In the genomic region with DNA sequence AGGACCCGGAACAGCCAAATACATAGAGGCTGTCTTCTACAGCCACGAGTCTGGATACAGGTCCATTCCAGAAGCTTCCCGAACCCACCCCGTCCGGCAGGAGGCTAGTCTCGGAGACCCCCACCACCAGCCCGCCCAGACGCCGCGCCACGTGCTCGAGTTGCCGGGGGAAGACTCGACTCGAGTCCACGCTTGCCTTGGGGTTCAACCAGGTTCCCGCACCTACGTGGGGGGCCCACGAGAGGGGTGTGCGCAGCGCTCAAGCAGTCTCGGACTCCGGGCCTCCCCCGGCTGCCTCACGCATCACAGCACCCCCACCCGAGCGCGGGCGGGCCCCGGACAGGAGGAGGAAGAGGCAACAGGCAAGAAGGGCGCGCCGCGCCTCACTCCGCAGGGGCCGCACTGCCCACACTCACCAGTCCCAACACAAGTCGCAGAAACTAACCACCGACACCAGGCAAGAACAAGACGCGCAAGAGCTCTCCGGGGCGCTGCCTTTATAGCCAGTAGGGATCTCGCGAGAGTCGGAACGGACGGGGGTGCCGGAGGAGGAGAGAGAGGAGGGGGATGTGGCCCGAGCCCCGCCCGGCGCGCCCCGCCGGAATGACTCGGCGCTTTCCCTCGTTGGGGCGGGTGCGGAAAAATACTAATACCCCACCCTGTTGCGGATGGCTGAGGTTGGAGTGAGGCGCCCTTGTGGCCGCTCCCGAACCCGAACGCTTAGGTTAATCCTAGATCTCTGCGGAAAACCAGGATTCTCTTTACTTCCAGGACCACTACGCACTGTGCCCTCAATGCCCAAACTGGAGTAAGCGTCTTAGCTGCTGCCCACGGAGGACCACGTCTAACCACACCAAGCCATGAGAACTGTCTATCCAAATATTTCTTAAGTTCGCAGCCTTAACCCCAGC, we compare ENCODE assay signal across 8 cellular contexts. TPM values are rescaled to one million over a fixed set of nuclear protein-coding genes. Genes with fewer than 3 reads are reported as not detected.
DNase-seq lines count a peak whose midpoint lies in the region; ATAC-seq and TF ChIP-seq lines count a peak whose summit lies in the region.

A gene (minus strand): TSS at position 472 of the 911 bp plus-strand sequence. CDS start 2,841 bp downstream, outside the sequence.

- H3K4me3 ChIP-seq in SU-DHL-6 (ENCODE audit: insufficient read depth, low read length, poor library complexity, severe bottlenecking) (peak within 1 kb of the TSS; percentile 87), parathyroid adenoma (ENCODE audit: low read depth, low read length) (peak within 1 kb of the TSS; percentile 86), tibial nerve (peak within 1 kb of the TSS; percentile 85 to 98 (median 96))

- no peaks in the 10 kb centered on the region; the same call in 1 of the 2 replicates for H3K27me3 ChIP-seq in SU-DHL-6 (ENCODE audit: low read length)
- H3K27me3 ChIP-seq in parathyroid adenoma (ENCODE audit: control insufficient read depth, insufficient read depth, low read length) = no peaks in the 10 kb centered on the region
- H3K27me3 ChIP-seq in tibial nerve = no peaks in the 10 kb centered on the region

- H3K9me2 ChIP-seq in SU-DHL-6 (replicated peaks; ENCODE audit: insufficient read depth, low read length) = no peaks in the 10 kb centered on the region

- peak within 1 kb of the TSS; percentile 18 for H2AFZ ChIP-seq in SU-DHL-6 (ENCODE audit: low read depth, low read length, severe bottlenecking)
- peak within 1 kb of the TSS; percentile 90 for H2AFZ ChIP-seq in parathyroid adenoma

- DNase-seq in GM10266 (ENCODE audit: extremely low spot score) (peak; percentile 91), NCI-H1105 (lab: John Stamatoyannopoulos, UW) (peak; percentile 96), Right ventricle myocardium superior (peak; percentile 97), tibial nerve (ENCODE audit: low spot score in 2 of 2) (peak; percentile 95 to 99)
- peak; percentile 94 for DNase-seq in activated naive CD8-positive, alpha-beta T cell treated with anti-CD3 and anti-CD28 coated beads, Interleukin-2, amount 50 U/mL, for 16 hours (ENCODE audit: low read depth, low spot score)

- peak within 1 kb of the TSS; percentile 85 for H3K9ac ChIP-seq in SU-DHL-6 (ENCODE audit: low read length)
- H3K9ac ChIP-seq in parathyroid adenoma = peak within 1 kb of the TSS; percentile 37

- no peaks in the 10 kb centered on the region for H3K9me3 ChIP-seq in SU-DHL-6 (ENCODE audit: insufficient read depth, low read length)
- H3K9me3 ChIP-seq in parathyroid adenoma (ENCODE audit: control insufficient read depth, low read length) = no peaks in the 10 kb centered on the region
- H3K9me3 ChIP-seq in tibial nerve = no peaks in the 10 kb centered on the region

- TF ChIP-seq EP300 in tibial nerve (IDR thresholded peaks at IDR 0.05) = peak; percentile 91 to 100

- H4K20me1 ChIP-seq in SU-DHL-6 (ENCODE audit: low read depth, low read length) = no peaks in the 10 kb centered on the region

- H3K4me1 ChIP-seq in parathyroid adenoma = no peaks in the 10 kb centered on the region
- peaks cover 0 to 38% (median 15%) of the 10 kb centered on the region in 4 donors for H3K4me1 ChIP-seq in tibial nerve

- peak within 1 kb of the TSS; percentile 55 for H3K27ac ChIP-seq in SU-DHL-6 (ENCODE audit: low read depth, low read length)
- peak within 1 kb of the TSS; percentile 76 for H3K27ac ChIP-seq in parathyroid adenoma
- peak within 1 kb of the TSS; percentile 93 to 99 (median 96) for H3K27ac ChIP-seq in tibial nerve

- TF ChIP-seq CTCF in GM10266 (IDR thresholded peaks at IDR 0.05; ENCODE audit: control insufficient read depth, insufficient read depth, low read depth, missing control alignments) (no peak), SU-DHL-6 (IDR thresholded peaks at IDR 0.05; ENCODE audit: insufficient read depth, low read length, poor library complexity, severe bottlenecking) (no peak), parathyroid adenoma (IDR thresholded peaks at IDR 0.05) (no peak), tibial nerve (IDR thresholded peaks at IDR 0.05) (peak in 3 of 5 experiments; percentile 11 to 66 (median 57))

- peak; percentile 99 for TF ChIP-seq POLR2A in tibial nerve (IDR thresholded peaks at IDR 0.05)

- peak within 1 kb of the TSS; percentile 70 for H3K4me2 ChIP-seq in SU-DHL-6 (ENCODE audit: low read depth, low read length, poor library complexity, severe bottlenecking)
- H3K4me2 ChIP-seq in parathyroid adenoma (ENCODE audit: low read length) = peak within 1 kb of the TSS; percentile 77

- ATAC-seq in HG02623 (IDR thresholded peaks at IDR 0.05; ENCODE audit: unreplicated experiment) = peak; percentile 81
- ATAC-seq in Right ventricle myocardium superior (ENCODE audit: poor library complexity) = peak; percentile 98

- H3K36me3 ChIP-seq in SU-DHL-6 (ENCODE audit: low read length) = peaks cover 4% of the 10 kb centered on the region; the same call in 1 of the 2 replicates
- no peaks in the 10 kb centered on the region for H3K36me3 ChIP-seq in parathyroid adenoma (ENCODE audit: control insufficient read depth, insufficient read depth, low read length)
- H3K36me3 ChIP-seq in tibial nerve = peaks cover 0 to 17% (median 0%) of the 10 kb centered on the region in 3 donors

- 1% methylated on average over 40 to 62 of the region's 72 CpGs for WGBS in tibial nerve, 2 donors

- H3F3A ChIP-seq in SU-DHL-6 (ENCODE audit: insufficient read depth) = peaks cover 15% of the 10 kb centered on the region

- H3K79me2 ChIP-seq in SU-DHL-6 (ENCODE audit: insufficient read depth, low read length) = peaks cover 37% of the 10 kb centered on the region
- H3K79me2 ChIP-seq in parathyroid adenoma = no peaks in the 10 kb centered on the region

- intact Hi-C loops in Right ventricle myocardium superior (cut with DNase I) = no loop called here

RNA-seq across cellular contexts. Expression of the gene that starts here (rescaled TPM):
- 319 TPM for total RNA-seq in Right ventricle myocardium superior
- total RNA-seq in tibial nerve = 100 to 1,000 TPM; 160 to 225 (median 203) TPM

Comparison
In these comparisons a context has a peak if more than half of its experiments do, and no peak if none do; other contexts are left out.
1. Peak in every context shown above with its lines: DNase-seq, ATAC-seq, H3K4me3 ChIP-seq and H3K27ac ChIP-seq.
2. CTCF ChIP-seq: peak in tibial nerve (3 of 5); none in GM10266 (single experiment), SU-DHL-6 (single experiment) and parathyroid adenoma (single experiment).